24 cellular contexts compared by ENCODE assay signal in the genomic region with DNA sequence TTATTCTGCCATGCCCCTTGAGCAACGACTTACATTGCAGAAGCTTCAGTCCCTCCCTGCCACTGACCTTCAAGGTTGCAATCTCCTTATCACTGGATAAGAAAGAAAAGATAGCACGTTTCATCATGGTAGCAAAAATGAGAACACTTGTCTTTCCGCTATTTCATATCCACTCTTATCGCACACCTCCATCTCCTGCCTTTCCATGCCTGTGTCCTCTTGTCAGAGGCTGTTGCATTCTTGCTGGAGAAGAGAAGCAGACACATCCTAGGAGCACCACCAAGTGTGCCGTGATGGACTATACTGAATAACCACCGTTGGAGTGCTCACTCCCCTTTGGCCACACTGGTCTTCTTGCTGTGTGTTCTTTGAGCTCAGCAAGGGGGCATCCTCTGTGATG.
"Had no signal": no experiment of that assay in that cellular context is flagged by ENCODE, and none has a peak within 500 bp of the region (broad histone marks: within the 10 kb centered on the region; RNA-seq: fewer than 3 reads in every experiment).

No MANE protein-coding gene starts in this region.

- H3K27ac ChIP-seq: colonic mucosa, coronary artery, dorsolateral prefrontal cortex, epithelial cell of prostate, esophagus muscularis mucosa, esophagus squamous epithelium, foreskin keratinocyte, gastrocnemius medialis, gastroesophageal sphincter, heart left ventricle had no signal

- H3K4me3 ChIP-seq: colonic mucosa, coronary artery, dorsolateral prefrontal cortex, esophagus muscularis mucosa, esophagus squamous epithelium, gastrocnemius medialis, gastroesophageal sphincter, heart left ventricle had no signal

- DNase-seq: colonic mucosa; cortex of kidney; dermis blood vessel endothelial cell; dorsolateral prefrontal cortex; effector CD4-positive, alpha-beta T cell; effector CD8-positive, alpha-beta T cell; effector memory CD4-positive, alpha-beta T cell; effector memory CD8-positive, alpha-beta T cell; endodermal cell; erythroblast; esophagus squamous epithelium; foreskin fibroblast; foreskin keratinocyte; foreskin melanocyte; gastrocnemius medialis; glutamatergic neuron; head of caudate nucleus; heart left ventricle had no signal

- H3K27ac Mint-ChIP-seq: dendritic cell treated with granulocyte-macrophage colony-stimulating factor and Interleukin-4, amounts not matched to agents 40 ng/mL and 50 ng/mL, for 4 days; effector memory CD8-positive, alpha-beta T cell; endodermal cell had no signal

- H3K4me3 Mint-ChIP-seq: dendritic cell treated with granulocyte-macrophage colony-stimulating factor and Interleukin-4, amounts not matched to agents 40 ng/mL and 50 ng/mL, for 4 days; effector memory CD8-positive, alpha-beta T cell; endodermal cell had no signal

- H3K4me1 Mint-ChIP-seq: endodermal cell had no signal

- ATAC-seq: effector memory CD8-positive, alpha-beta T cell; esophagus mucosa; foreskin keratinocyte; gastrocnemius medialis; gastroesophageal sphincter; heart left ventricle had no signal

- H3K9me3 ChIP-seq: colonic mucosa, gastrocnemius medialis had no signal

- H3K36me3 ChIP-seq: colonic mucosa, esophagus muscularis mucosa, esophagus squamous epithelium, gastrocnemius medialis, gastroesophageal sphincter, heart left ventricle had no signal

- H3K27me3 ChIP-seq: colonic mucosa, esophagus muscularis mucosa, gastrocnemius medialis, heart left ventricle had no signal

- H3K4me1 ChIP-seq: colonic mucosa, esophagus muscularis mucosa, esophagus squamous epithelium, foreskin keratinocyte, gastrocnemius medialis, gastroesophageal sphincter had no signal
